17 cellular contexts compared by ENCODE assay signal in genomic region chr13:105037064-105037463, GRCh38.
A peak's percentile ranks its signal among the peaks of the same experiment; 100 is the strongest.
DNase-seq lines count a peak whose midpoint lies in the region; ATAC-seq and TF ChIP-seq lines count a peak whose summit lies in the region.
"Had no signal": no experiment of that assay in that cellular context is flagged by ENCODE, and none has a peak within 500 bp of the region (broad histone marks: within the 10 kb centered on the region; RNA-seq: fewer than 3 reads in every experiment).

No MANE protein-coding gene starts in this region.

- H4K20me1 ChIP-seq in neural cell (ENCODE audit: insufficient read depth): no peaks in the 10 kb centered on the region

- peak overlapping the region; percentile 32; the same call in 1 of the 2 replicates for H3K4me3 Mint-ChIP-seq in HFFc6
- H3K4me3 Mint-ChIP-seq: B cell; CD4-positive, alpha-beta T cell had no signal

- no peaks in the 10 kb centered on the region for H3K79me2 ChIP-seq in neural cell (replicated peaks; ENCODE audit: insufficient read depth, low read length)

- no peak for TF ChIP-seq POLR2A in upper lobe of left lung (IDR thresholded peaks at IDR 0.05)

- H3K36me3 ChIP-seq in RWPE2 (ENCODE audit: low read depth) (no peaks in the 10 kb centered on the region), neural cell (ENCODE audit: insufficient read depth, low read length) (no peaks in the 10 kb centered on the region), upper lobe of left lung (no peaks in the 10 kb centered on the region)
- H3K36me3 ChIP-seq: Peyer's patch, SJCRH30 had no signal

- H2AFZ ChIP-seq in neural cell (ENCODE audit: low read depth, low read length): no peak overlapping the region

- H3K9me2 ChIP-seq in neural cell (ENCODE audit: insufficient read depth, low read length): no peaks in the 10 kb centered on the region

- H3K4me3 ChIP-seq in RWPE2 (ENCODE audit: severe bottlenecking): no peak overlapping the region
- H3K4me3 ChIP-seq in neural cell (ENCODE audit: low read length): no peak overlapping the region
- H3K4me3 ChIP-seq in upper lobe of left lung: no peak overlapping the region
- H3K4me3 ChIP-seq: Peyer's patch, SJCRH30 had no signal

- H3K27me3 ChIP-seq in RWPE2 (ENCODE audit: insufficient read depth, poor library complexity, severe bottlenecking) (no peaks in the 10 kb centered on the region), neural cell (ENCODE audit: insufficient read depth, low read depth, low read length) (no peaks in the 10 kb centered on the region), upper lobe of left lung (no peaks in the 10 kb centered on the region)
- H3K27me3 ChIP-seq: Peyer's patch, SJCRH30 had no signal

- TF ChIP-seq EP300 in neural cell (conservative IDR thresholded peaks at IDR 0.05; ENCODE audit: poor library complexity, severe bottlenecking) (no peak), upper lobe of left lung (IDR thresholded peaks at IDR 0.05) (no peak)

- H3K27me3 Mint-ChIP-seq in HFFc6 (ENCODE audit: insufficient read depth): no peaks in the 10 kb centered on the region; the same call in none of the 2 replicates
- H3K27me3 Mint-ChIP-seq: B cell; CD4-positive, alpha-beta T cell had no signal

- H3K4me1 Mint-ChIP-seq in HFFc6 (ENCODE audit: low read depth): peaks cover 35% of the 10 kb centered on the region; the same call in 1 of the 2 replicates
- H3K4me1 Mint-ChIP-seq: B cell had no signal

- DNase-seq in HFFc6 (no peak), RWPE2 (ENCODE audit: low spot score) (no peak), dermis microvascular lymphatic vessel endothelial cell (ENCODE audit: low read depth in 2 of 2) (peak; percentile 17 to 58), NCI-H345 (lab: John Stamatoyannopoulos, UW) (no peak), upper lobe of left lung (no peak), NCI-H526 treated with DMSO at 0.1 percent for 48 hours (lab: John Stamatoyannopoulos, UW) (no peak)
- DNase-seq: CD4-positive, alpha-beta T cell; DND-41; NCI-H1092 treated with DMSO at 0.1 percent for 48 hours; NCI-H187 treated with DMSO at 0.1 percent for 48 hours; NCI-H2171; Peyer's patch; SJCRH30; SW 1271 had no signal

- H3K27ac Mint-ChIP-seq in HFFc6: no peak overlapping the region; the same call in 1 of the 2 replicates
- H3K27ac Mint-ChIP-seq: B cell; CD4-positive, alpha-beta T cell had no signal

- peak; percentile 23; the same call in 1 of the 3 replicates for ATAC-seq in RWPE2 (ENCODE audit: low read depth)
- no peak for ATAC-seq in HG02623 (IDR thresholded peaks at IDR 0.05; ENCODE audit: unreplicated experiment)
- ATAC-seq in upper lobe of left lung (ENCODE audit: low FRiP score in 2 of 2): no peak

- H3K4me2 ChIP-seq in neural cell (ENCODE audit: low read length): no peak overlapping the region

- no peak for TF ChIP-seq RAD21 in neural cell (conservative IDR thresholded peaks at IDR 0.05)

- H3K9me3 Mint-ChIP-seq in HFFc6: peaks cover 14% of the 10 kb centered on the region
- H3K9me3 Mint-ChIP-seq: CD4-positive, alpha-beta T cell had no signal

- no peak overlapping the region for H3K9ac ChIP-seq in neural cell (ENCODE audit: low read length)

- H3K4me1 ChIP-seq in RWPE2 (ENCODE audit: insufficient read depth, poor library complexity, severe bottlenecking): no peaks in the 10 kb centered on the region
- H3K4me1 ChIP-seq in upper lobe of left lung: no peaks in the 10 kb centered on the region
- H3K4me1 ChIP-seq: Peyer's patch, SJCRH30 had no signal

- H3K36me3 Mint-ChIP-seq in HFFc6 (ENCODE audit: low read depth): no peaks in the 10 kb centered on the region; the same call in 1 of the 2 replicates

- 87 to 91% methylated on average over 2 of the region's 2 CpGs for WGBS in upper lobe of left lung, 2 donors

- no peaks in the 10 kb centered on the region for H3F3A ChIP-seq in neural cell (ENCODE audit: insufficient read depth, low read length, poor library complexity, severe bottlenecking)

- TF ChIP-seq CTCF in HFFc6 (IDR thresholded peaks at IDR 0.05) (no peak), RWPE2 (IDR thresholded peaks at IDR 0.05; ENCODE audit: poor library complexity, severe bottlenecking) (no peak), neural cell (IDR thresholded peaks at IDR 0.05; ENCODE audit: poor library complexity, severe bottlenecking) (no peak), upper lobe of left lung (IDR thresholded peaks at IDR 0.05) (no peak)

- no peaks in the 10 kb centered on the region for H3K9me3 ChIP-seq in RWPE2 (ENCODE audit: severe bottlenecking)
- no peaks in the 10 kb centered on the region for H3K9me3 ChIP-seq in neural cell (ENCODE audit: low read length)
- H3K9me3 ChIP-seq in upper lobe of left lung: no peaks in the 10 kb centered on the region
- H3K9me3 ChIP-seq: Peyer's patch, SJCRH30 had no signal

- H3K27ac ChIP-seq in RWPE2 (ENCODE audit: poor library complexity, severe bottlenecking) (no peak overlapping the region), neural cell (ENCODE audit: low read length) (no peak overlapping the region), upper lobe of left lung (no peak overlapping the region)
- H3K27ac ChIP-seq: Peyer's patch, SJCRH30 had no signal

TF ChIP-seq in neural cell, 6 proteins besides CTCF, POLR2A, EP300 and RAD21:
- no peak for TF ChIP-seq EZH2 (IDR thresholded peaks at IDR 0.05; ENCODE audit: borderline replicate concordance, insufficient read depth, low read length, poor library complexity, severe bottlenecking)
- TF ChIP-seq POLR2AphosphoS5 (IDR thresholded peaks at IDR 0.05): peak; percentile 32

Comparison
In these comparisons a context has a peak if more than half of its experiments do, and no peak if none do; other contexts are left out.
1. DNase-seq: peak in dermis microvascular lymphatic vessel endothelial cell (2 of 2); none in HFFc6 (single experiment), RWPE2 (single experiment), NCI-H345 (single experiment), upper lobe of left lung (0 of 2) and NCI-H526 treated with DMSO at 0.1 percent for 48 hours (single experiment).